Comparison of ENCODE assay signal across 10 cellular contexts in genomic region chr1:166490437-166490784, GRCh38.
DNase-seq lines count a peak whose midpoint lies in the region; ATAC-seq and TF ChIP-seq lines count a peak whose summit lies in the region.
"Had no signal": no experiment of that assay in that cellular context is flagged by ENCODE, and none has a peak within 500 bp of the region (broad histone marks: within the 10 kb centered on the region; RNA-seq: fewer than 3 reads in every experiment).

No MANE protein-coding gene starts in this region.

- no peak for DNase-seq in heart left ventricle
- no peak for DNase-seq in Right ventricle myocardium inferior (ENCODE audit: missing footprints)
- DNase-seq in islet precursor cell: no peak
- no peak for DNase-seq in caudate nucleus (lab: John Stamatoyannopoulos, UW)
- no peak for DNase-seq in esophagus muscularis mucosa (ENCODE audit: extremely low spot score)
- DNase-seq: midbrain had no signal

- TF ChIP-seq POLR2A in heart left ventricle (IDR thresholded peaks at IDR 0.05) (no peak), gastroesophageal sphincter (IDR thresholded peaks at IDR 0.05) (no peak), esophagus muscularis mucosa (IDR thresholded peaks at IDR 0.05; ENCODE audit: low read depth) (no peak)

- WGBS in heart left ventricle, 4 donors: 30 to 56% (median 37%) methylated on average over 3 of the region's 3 CpGs
- 36 to 37% methylated on average over 3 of the region's 3 CpGs for WGBS in gastroesophageal sphincter (ENCODE audit: low coverage in 1 of 2), 2 donors
- WGBS in esophagus muscularis mucosa: 38% methylated on average over 3 of the region's 3 CpGs

- ATAC-seq in heart left ventricle (peak in 3 of 4 donors; percentile 18 to 52 (median 41)), Right ventricle myocardium inferior (no peak), gastroesophageal sphincter (peak; percentile 13), GM21576 (IDR thresholded peaks at IDR 0.05; ENCODE audit: unreplicated experiment) (no peak)

- intact Hi-C loops in heart left ventricle (cut with DNase I) (no loop called here), Right ventricle myocardium inferior (cut with DNase I) (no loop called here), esophagus muscularis mucosa (cut with DNase I) (no loop called here)

- H3K27ac ChIP-seq in heart left ventricle (peak overlapping the region in 1 of 12 donors; percentile 94), KMS-11 (peak overlapping the region; percentile 85), gastroesophageal sphincter (no peak overlapping the region), caudate nucleus (ENCODE audit: low read depth, low read length) (no peak overlapping the region), esophagus muscularis mucosa (replicated peaks in 1 of 4) (no peak overlapping the region)

- TF ChIP-seq CTCF in heart left ventricle (IDR thresholded peaks at IDR 0.05) (no peak), KMS-11 (conservative IDR thresholded peaks at IDR 0.05; ENCODE audit: low read depth, low read length) (no peak), gastroesophageal sphincter (IDR thresholded peaks at IDR 0.05) (no peak), esophagus muscularis mucosa (IDR thresholded peaks at IDR 0.05) (no peak)

- no peaks in the 10 kb centered on the region for H3K79me2 ChIP-seq in KMS-11 (ENCODE audit: insufficient read depth, low read depth)

- H3K36me3 ChIP-seq in heart left ventricle: no peaks in the 10 kb centered on the region
- no peaks in the 10 kb centered on the region for H3K36me3 ChIP-seq in KMS-11 (ENCODE audit: insufficient read depth)
- H3K36me3 ChIP-seq in gastroesophageal sphincter: no peaks in the 10 kb centered on the region
- no peaks in the 10 kb centered on the region for H3K36me3 ChIP-seq in esophagus muscularis mucosa
- H3K36me3 ChIP-seq: heart right ventricle had no signal

- peak overlapping the region; percentile 56 for H3K4me2 ChIP-seq in KMS-11

- H3K9me3 ChIP-seq in heart left ventricle: peaks cover 0 to 5% (median 0%) of the 10 kb centered on the region in 12 donors
- H3K9me3 ChIP-seq in gastroesophageal sphincter: no peaks in the 10 kb centered on the region
- no peaks in the 10 kb centered on the region for H3K9me3 ChIP-seq in esophagus muscularis mucosa

- H3K27me3 ChIP-seq in heart left ventricle (no peaks in the 10 kb centered on the region), KMS-11 (ENCODE audit: insufficient read depth, low read depth) (no peaks in the 10 kb centered on the region), gastroesophageal sphincter (no peaks in the 10 kb centered on the region), esophagus muscularis mucosa (peaks cover 0 to 6% (median 0%) of the 10 kb centered on the region in 4 donors)

- H4K20me1 ChIP-seq in KMS-11 (ENCODE audit: insufficient read depth): no peaks in the 10 kb centered on the region

- H2AFZ ChIP-seq in KMS-11 (ENCODE audit: low read depth): peak overlapping the region; percentile 90

- H3K4me1 ChIP-seq in heart left ventricle: peaks cover 0 to 4% (median 0%) of the 10 kb centered on the region in 12 donors
- H3K4me1 ChIP-seq in KMS-11 (ENCODE audit: low read depth, poor library complexity, severe bottlenecking): peaks cover 18% of the 10 kb centered on the region
- H3K4me1 ChIP-seq in gastroesophageal sphincter: no peaks in the 10 kb centered on the region
- no peaks in the 10 kb centered on the region for H3K4me1 ChIP-seq in esophagus muscularis mucosa

- peak overlapping the region; percentile 86 for H3K9ac ChIP-seq in KMS-11

- H3K4me3 ChIP-seq in heart left ventricle (peak overlapping the region in 6 of 12 donors; percentile 27 to 63 (median 46)), KMS-11 (IDR thresholded peaks at IDR 0.05; ENCODE audit: insufficient read depth, low read depth, low read length) (peak overlapping the region; percentile 99), gastroesophageal sphincter (peak overlapping the region in 1 of 2 donors; percentile 36), esophagus muscularis mucosa (peak overlapping the region in 2 of 4 donors; percentile 32 to 42)

- no peak for TF ChIP-seq EP300 in gastroesophageal sphincter (IDR thresholded peaks at IDR 0.05)
- no peak for TF ChIP-seq EP300 in esophagus muscularis mucosa (IDR thresholded peaks at IDR 0.05)

Comparison
In these comparisons a context has a peak if more than half of its experiments do, and no peak if none do; other contexts are left out.
1. ATAC-seq: peak in heart left ventricle (3 of 4) and gastroesophageal sphincter (single experiment); none in Right ventricle myocardium inferior (single experiment) and GM21576 (single experiment).